1 cellular context compared by ENCODE assay signal in the genomic region with DNA sequence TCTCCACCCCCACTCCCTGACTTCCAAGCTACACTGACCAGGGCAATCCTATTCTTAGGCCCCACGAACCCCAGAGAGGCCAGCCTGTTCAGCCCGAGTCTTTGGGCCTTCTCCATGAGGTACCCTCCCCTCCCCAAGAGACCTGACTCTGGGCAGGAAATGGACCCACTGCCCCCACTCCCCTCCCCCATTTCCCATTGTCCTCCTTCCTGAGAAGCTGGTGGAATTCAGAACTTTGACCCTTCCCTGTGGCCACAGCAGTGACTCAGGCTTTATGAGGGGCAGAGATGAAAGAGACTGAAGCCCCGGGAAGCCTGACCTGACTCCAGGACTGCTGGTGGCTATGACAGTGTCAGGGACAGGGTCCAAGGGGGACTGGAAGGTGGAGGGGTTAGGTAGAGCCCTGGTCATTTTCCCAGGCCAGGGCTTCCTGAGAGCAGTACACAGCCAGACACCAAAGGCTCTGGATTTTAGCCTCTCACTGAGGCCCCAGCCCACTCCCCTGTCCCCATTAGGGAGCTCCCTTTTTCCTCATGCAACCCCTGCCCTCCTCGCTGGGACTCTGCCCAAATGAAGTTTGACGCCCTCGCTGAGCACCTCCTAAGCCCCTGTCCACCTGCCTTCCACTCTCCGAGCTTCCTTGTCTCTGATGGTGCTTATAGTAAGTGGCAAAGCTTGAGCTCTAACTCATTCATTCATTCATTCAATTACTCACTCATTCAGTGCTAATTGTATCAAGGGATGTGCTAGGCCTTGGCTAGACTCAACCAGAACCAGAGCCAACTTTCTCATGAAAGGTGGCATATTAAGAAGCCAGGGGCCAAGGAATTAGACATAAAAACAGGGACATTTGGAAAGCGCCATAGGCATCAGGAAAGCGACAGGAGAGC.
A peak's percentile ranks its signal among the peaks of the same experiment; 100 is the strongest.
TF ChIP-seq lines count a peak whose summit lies in the region.

No MANE protein-coding gene starts in this region.

TF ChIP-seq in H1, 55 proteins besides CTCF, POLR2A, EP300 and RAD21:
- TF ChIP-seq BACH1 (IDR thresholded peaks at IDR 0.05; ENCODE audit: low read length) = 0 out of 2 replicates have a peak, but pooled peaks have one; percentile 28
- TF ChIP-seq POLR2AphosphoS5 (IDR thresholded peaks at IDR 0.05; ENCODE audit: low read depth, low read length) = no peak
- TF ChIP-seq SIX5 (IDR thresholded peaks at IDR 0.05; ENCODE audit: low read depth, low read length) = no peak
- no peak for TF ChIP-seq KDM1A (IDR thresholded peaks at IDR 0.05; ENCODE audit: borderline replicate concordance, low read length)
- TF ChIP-seq HDAC2 (IDR thresholded peaks at IDR 0.05; ENCODE audit: borderline replicate concordance in 1 of 2, low read depth in 2 of 2, low read length in 2 of 2) = peak in 1 of 2 experiments; percentile 30; a peak in 1 of 4 replicates
TF ChIP-seq in H1: peak in this region for 2.
